Comparison of ENCODE assay signal across 15 cellular contexts in the genomic region with DNA sequence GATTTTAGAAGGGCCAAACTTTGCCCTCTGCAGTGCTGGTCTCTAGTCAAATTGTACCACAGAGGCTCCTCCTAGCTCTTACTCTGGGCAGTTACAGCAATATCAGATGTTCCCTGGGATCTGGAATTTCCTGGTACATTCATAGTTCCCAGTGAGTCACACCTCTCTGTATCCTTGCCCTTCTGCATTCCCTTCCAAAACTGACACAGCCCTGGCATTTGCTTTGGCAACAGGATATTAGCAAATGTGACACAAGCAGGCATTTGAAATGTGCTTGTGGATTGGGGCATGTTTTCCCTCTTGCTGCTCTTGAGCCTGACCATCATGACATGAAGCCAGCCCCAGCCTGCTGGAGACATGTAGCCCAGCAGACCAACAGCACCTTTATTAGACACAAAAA.
DNase-seq lines count a peak whose midpoint lies in the region; ATAC-seq, FAIRE-seq and TF ChIP-seq lines count a peak whose summit lies in the region.
"Had no signal": no experiment of that assay in that cellular context is flagged by ENCODE, and none has a peak within 500 bp of the region (broad histone marks: within the 10 kb centered on the region; RNA-seq: fewer than 3 reads in every experiment).

No MANE protein-coding gene starts in this region.

- dilution Hi-C loops in keratinocyte (cut with MboI; ENCODE audit: extremely low pct_ligation_motif_present, low sequenced_read_pairs), result no loop called here

- H3K4me3 ChIP-seq in cardiac muscle cell, result no peak overlapping the region
- no peak overlapping the region for H3K4me3 ChIP-seq in left ventricle myocardium inferior
- H3K4me3 ChIP-seq in keratinocyte (ENCODE audit: control insufficient read depth in 2 of 3, extremely low read depth in 1 of 3, insufficient read depth in 2 of 3, low read depth in 1 of 3, low read length in 3 of 3), result no peak overlapping the region
- no peak overlapping the region for H3K4me3 ChIP-seq in aorta (ENCODE audit: low read length in 2 of 2)
- no peak overlapping the region for H3K4me3 ChIP-seq in sigmoid colon
- H3K4me3 ChIP-seq: heart right ventricle, ovary had no signal

- H3K4me2 ChIP-seq in keratinocyte (ENCODE audit: control insufficient read depth, extremely low read depth, insufficient read depth, low read depth, low read length), result peak overlapping the region; percentile 44

- BruUV-seq in MCF 10A (replicated peaks; lab: Mats Ljungman, UMichigan), result no TSS peak

- H3K27me3 ChIP-seq in cardiac muscle cell (no peaks in the 10 kb centered on the region), left ventricle myocardium inferior (ENCODE audit: low read depth) (no peaks in the 10 kb centered on the region), keratinocyte (ENCODE audit: control insufficient read depth, extremely low read depth, insufficient read depth, low read length) (no peaks in the 10 kb centered on the region), aorta (ENCODE audit: control insufficient read depth in 1 of 2, insufficient read depth in 2 of 2, low read length in 1 of 2) (no peaks in the 10 kb centered on the region), sigmoid colon (no peaks in the 10 kb centered on the region)
- H3K27me3 ChIP-seq: heart right ventricle, ovary had no signal

- peak overlapping the region; percentile 89 for H3K27ac Mint-ChIP-seq in MCF 10A (ENCODE audit: low read depth, unreplicated experiment)
- H3K27ac Mint-ChIP-seq: B cell had no signal

- peak overlapping the region; percentile 52 for H3K9ac ChIP-seq in keratinocyte (ENCODE audit: control insufficient read depth, extremely low read depth, insufficient read depth, low read length)

- ATAC-seq in aorta (ENCODE audit: low FRiP score), result peak; percentile 85
- ATAC-seq in activated CD4-positive, CD25-positive, alpha-beta regulatory T cell treated with anti-CD3 and anti-CD28 coated beads, Interleukin-2, amount 50 U/mL, for 24 hours, result no peak

- H3K27ac ChIP-seq in cardiac muscle cell (no peak overlapping the region), left ventricle myocardium inferior (replicated peaks) (no peak overlapping the region), keratinocyte (ENCODE audit: control insufficient read depth, insufficient read depth, low read length) (peak overlapping the region; percentile 93), aorta (ENCODE audit: low read depth in 1 of 2, low read length in 2 of 2) (peak overlapping the region; percentile 72 to 94), sigmoid colon (peak overlapping the region in 1 of 4 donors; percentile 30)
- H3K27ac ChIP-seq: HL-60, ovary, VCaP had no signal

- no peak for TF ChIP-seq EP300 in sigmoid colon (IDR thresholded peaks at IDR 0.05)

- peak in 1 of 2 donors; percentile 90 for DNase-seq in cardiac muscle cell (ENCODE audit: low read depth in 1 of 2, low spot score in 1 of 2)
- DNase-seq in left ventricle myocardium inferior, result no peak
- DNase-seq in MCF 10A (ENCODE audit: unreplicated experiment), result peak; percentile 96
- peak; percentile 75 for DNase-seq in keratinocyte (ENCODE audit: low read depth, low spot score)
- DNase-seq in aorta, result peak; percentile 73 to 74
- DNase-seq in NCI-H2227 (lab: John Stamatoyannopoulos, UW; ENCODE audit: unreplicated experiment), result no peak
- DNase-seq in sigmoid colon, result no peak
- DNase-seq: activated naive CD4-positive, alpha-beta T cell; heart right ventricle; NCI-H510A; ovary had no signal

- intact Hi-C loops in left ventricle myocardium inferior (cut with micrococcal nuclease) (no loop called here), MCF 10A (cut with micrococcal nuclease) (loop anchor here (1.0 kb wide), 1 partner anchor 197 kb away; no protein-coding TSS in a partner anchor), aorta (cut with DNase I) (loop anchor here (5.0 to 10.0 kb wide), 2 partner anchors 104 to 299 kb away; no protein-coding TSS in a partner anchor), sigmoid colon (cut with DNase I) (no loop called here)

- no peaks in the 10 kb centered on the region for H3K36me3 ChIP-seq in cardiac muscle cell
- no peaks in the 10 kb centered on the region for H3K36me3 ChIP-seq in left ventricle myocardium inferior
- no peaks in the 10 kb centered on the region for H3K36me3 ChIP-seq in keratinocyte (ENCODE audit: control insufficient read depth in 2 of 2, extremely low read depth in 1 of 2, insufficient read depth in 2 of 2, low read length in 2 of 2)
- no peaks in the 10 kb centered on the region for H3K36me3 ChIP-seq in aorta (ENCODE audit: control insufficient read depth in 1 of 2, insufficient read depth in 2 of 2, low read length in 1 of 2)
- no peaks in the 10 kb centered on the region for H3K36me3 ChIP-seq in sigmoid colon
- H3K36me3 ChIP-seq: heart right ventricle, ovary had no signal

- peak; percentile 100 for FAIRE-seq in keratinocyte (lab: Jason Lieb, UNC)

- CTCF ChIA-PET in MCF 10A (lab: Yijun Ruan, JAX), result interaction anchor here (0.7 to 1.5 kb wide), 4 partner anchors 24 to 407 kb away, joined by 3 to 7 read pairs (median 3); no protein-coding TSS in a partner anchor

- H3K4me1 ChIP-seq in cardiac muscle cell (ENCODE audit: low read depth) (no peaks in the 10 kb centered on the region), left ventricle myocardium inferior (no peaks in the 10 kb centered on the region), keratinocyte (ENCODE audit: control insufficient read depth, extremely low read depth, insufficient read depth, low read length) (peaks cover 18% of the 10 kb centered on the region), aorta (ENCODE audit: control insufficient read depth in 1 of 2, insufficient read depth in 2 of 2, low read length in 2 of 2) (no peaks in the 10 kb centered on the region), sigmoid colon (peaks cover 0 to 16% (median 11%) of the 10 kb centered on the region in 4 donors)

- no peaks in the 10 kb centered on the region for H4K20me1 ChIP-seq in keratinocyte (ENCODE audit: control insufficient read depth, extremely low read depth, insufficient read depth, low read length)

- H2AFZ ChIP-seq in keratinocyte (ENCODE audit: control insufficient read depth, low read length), result peak overlapping the region; percentile 46

- peaks cover 10% of the 10 kb centered on the region for H3K36me3 Mint-ChIP-seq in MCF 10A (ENCODE audit: insufficient read depth, unreplicated experiment)

- no peaks in the 10 kb centered on the region for H3K27me3 Mint-ChIP-seq in MCF 10A (ENCODE audit: insufficient read depth, unreplicated experiment)

- TF ChIP-seq CTCF in cardiac muscle cell (IDR thresholded peaks at IDR 0.05; ENCODE audit: low read depth, low read length), result peak; percentile 35
- TF ChIP-seq CTCF in left ventricle myocardium inferior (IDR thresholded peaks at IDR 0.05; ENCODE audit: borderline replicate concordance), result no peak
- no peak for TF ChIP-seq CTCF in MCF 10A (IDR thresholded peaks at IDR 0.05; ENCODE audit: unreplicated experiment)
- peak; percentile 26 to 51 (median 46) for TF ChIP-seq CTCF in keratinocyte (optimal IDR thresholded peaks at IDR 0.05 in 1 of 3, IDR thresholded peaks at IDR 0.05 in 1 of 3, conservative IDR thresholded peaks at IDR 0.05 in 1 of 3; ENCODE audit: extremely low read depth in 1 of 3, insufficient read depth in 2 of 3, low read length in 3 of 3)
- no peak for TF ChIP-seq CTCF in sigmoid colon (IDR thresholded peaks at IDR 0.05)

- peaks cover 14% of the 10 kb centered on the region for H3K4me1 Mint-ChIP-seq in MCF 10A (ENCODE audit: insufficient read depth, unreplicated experiment)
- H3K4me1 Mint-ChIP-seq: B cell had no signal

- POLR2A ChIA-PET in MCF 10A (lab: Yijun Ruan, JAX), result interaction anchor here (0.9 to 2.9 kb wide), 11 partner anchors 9 to 758 kb away, joined by 3 to 15 read pairs (median 5); a partner anchor contains a TSS

- H3K9me3 ChIP-seq in cardiac muscle cell (ENCODE audit: low read depth) (no peaks in the 10 kb centered on the region), left ventricle myocardium inferior (replicated peaks) (peaks cover 46% of the 10 kb centered on the region), keratinocyte (ENCODE audit: control insufficient read depth, low read depth, low read length) (peaks cover 3% of the 10 kb centered on the region), aorta (ENCODE audit: control insufficient read depth, low read length) (peaks cover 1% of the 10 kb centered on the region), sigmoid colon (peaks cover 0 to 6% (median 2%) of the 10 kb centered on the region in 4 donors)
- H3K9me3 ChIP-seq: ovary had no signal

- TF ChIP-seq POLR2A in sigmoid colon (IDR thresholded peaks at IDR 0.05), result no peak

- H3K9me1 ChIP-seq in keratinocyte (ENCODE audit: control insufficient read depth, extremely low read depth, insufficient read depth, low read length), result no peaks in the 10 kb centered on the region

- H3K9me3 Mint-ChIP-seq in MCF 10A (ENCODE audit: unreplicated experiment), result peaks cover 5% of the 10 kb centered on the region

- H3K79me2 ChIP-seq in keratinocyte (ENCODE audit: control insufficient read depth, insufficient read depth, low read length), result no peaks in the 10 kb centered on the region

- H3K4me3 Mint-ChIP-seq in MCF 10A (ENCODE audit: unreplicated experiment), result no peak overlapping the region
- H3K4me3 Mint-ChIP-seq: B cell had no signal

Comparison
In these comparisons a context has a peak if more than half of its experiments do, and no peak if none do; other contexts are left out.
1. CTCF ChIP-seq: peak in cardiac muscle cell (single experiment) and keratinocyte (3 of 3); none in left ventricle myocardium inferior (single experiment), MCF 10A (single experiment) and sigmoid colon (0 of 4).
2. DNase-seq: peak in MCF 10A (single experiment), keratinocyte (single experiment) and aorta (2 of 2); none in left ventricle myocardium inferior (single experiment), NCI-H2227 (single experiment) and sigmoid colon (single experiment).
3. H3K27ac ChIP-seq: peak in keratinocyte (single experiment) and aorta (2 of 2); none in cardiac muscle cell (single experiment) and left ventricle myocardium inferior (single experiment).
4. intact Hi-C loops: an anchor here in MCF 10A (1.0 kb wide) and aorta (5.0 to 10.0 kb wide); none called in left ventricle myocardium inferior and sigmoid colon.